Comparison of ENCODE assay signal across 8 cellular contexts in the genomic region with DNA sequence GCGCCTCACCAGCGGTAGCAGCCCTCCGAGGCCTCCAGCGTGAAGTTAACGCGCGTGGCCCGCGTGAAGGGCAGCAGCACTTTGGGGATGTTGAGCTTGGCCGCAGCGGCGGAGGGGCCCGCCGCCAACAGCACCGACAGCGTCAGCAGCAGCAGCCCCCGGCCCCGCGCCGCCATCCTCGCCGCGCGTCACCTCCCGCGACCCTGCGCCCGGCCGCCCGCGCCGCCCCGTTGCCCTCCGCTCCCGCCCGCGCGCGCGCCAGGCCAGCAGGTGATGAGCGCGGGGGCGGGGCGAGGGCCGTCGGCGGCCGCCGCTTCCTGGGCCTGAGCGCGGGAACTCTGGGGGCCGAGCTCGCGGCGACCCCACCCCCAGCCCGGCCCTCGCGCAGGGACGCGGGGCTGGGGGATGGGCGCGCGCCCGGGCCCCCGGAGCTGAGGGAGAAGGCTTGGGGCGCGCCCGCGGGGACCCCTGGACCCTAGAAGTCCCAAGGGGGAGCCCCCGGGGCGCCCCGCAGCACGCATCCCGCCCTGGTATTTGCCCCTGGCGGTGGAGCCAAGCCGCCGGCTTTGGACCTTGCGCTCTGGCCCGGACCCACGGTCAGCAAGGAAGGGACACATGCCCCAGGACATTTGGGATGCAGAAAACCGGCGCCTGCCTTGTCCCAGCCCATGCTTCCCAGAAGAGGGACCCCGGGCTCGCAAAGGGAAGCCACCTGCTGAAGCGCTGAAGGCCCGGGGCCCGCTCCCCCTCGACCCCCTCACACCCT. TPM values are rescaled to one million over a fixed set of nuclear protein-coding genes. Genes with fewer than 3 reads are reported as not detected.
A peak's percentile ranks its signal among the peaks of the same experiment; 100 is the strongest.
DNase-seq lines count a peak whose midpoint lies in the region; ATAC-seq, FAIRE-seq and TF ChIP-seq lines count a peak whose summit lies in the region.

A gene (minus strand): TSS at position 272 of the 766 bp plus-strand sequence. CDS start 96 bp downstream, at position 176.

- no peak for FAIRE-seq in pancreas (lab: Jason Lieb, UNC)

- H3K27ac ChIP-seq in foreskin keratinocyte: no peak within 1 kb of the TSS
- peak within 1 kb of the TSS; percentile 42 to 53 (median 47) for H3K27ac ChIP-seq in pancreas

- no peaks in the 10 kb centered on the region for H3K36me3 ChIP-seq in pancreas

- H3K4me3 ChIP-seq in pancreas: peak within 1 kb of the TSS; percentile 24 to 77 (median 62)

- ATAC-seq in HG02885 (IDR thresholded peaks at IDR 0.05; ENCODE audit: poor library complexity, unreplicated experiment) (peak; percentile 63), foreskin keratinocyte (peak; percentile 12), pancreas (peak; percentile 76 to 86 (median 80))

- DNase-seq in SIG-M5 treated with dmso at 0.1 percent for 504 hours (lab: John Stamatoyannopoulos, UW; ENCODE audit: unreplicated experiment) (peak; percentile 56), SIG-M5 (lab: John Stamatoyannopoulos, UW) (no peak), NCI-H2196 (lab: John Stamatoyannopoulos, UW; ENCODE audit: unreplicated experiment) (peak; percentile 62), foreskin keratinocyte (no peak), pancreas (peak; percentile 42 to 85 (median 60)), putamen (ENCODE audit: low spot score) (no peak)
- peak; percentile 38 to 62 (median 40) for DNase-seq in activated CD8-positive, alpha-beta memory T cell treated with anti-CD3 and anti-CD28 coated beads for 48 hours (ENCODE audit: low read depth in 2 of 3, low spot score in 2 of 3)

- TF ChIP-seq CTCF in foreskin keratinocyte (conservative IDR thresholded peaks at IDR 0.05) (no peak), pancreas (IDR thresholded peaks at IDR 0.05) (no peak)

- WGBS in pancreas, 2 donors: 3 to 5% methylated on average over 42 to 88 of the region's 88 CpGs

- intact Hi-C loops in pancreas (cut with DNase I): no loop called here

- H3K4me1 ChIP-seq in foreskin keratinocyte (no peaks in the 10 kb centered on the region), pancreas (peaks cover 0 to 4% (median 0%) of the 10 kb centered on the region in 3 donors)

- no peaks in the 10 kb centered on the region for H3K9me3 ChIP-seq in pancreas

- peaks cover 64% of the 10 kb centered on the region for H3K27me3 ChIP-seq in foreskin keratinocyte
- H3K27me3 ChIP-seq in pancreas: no peaks in the 10 kb centered on the region

RNA-seq across cellular contexts. Expression of the gene that starts here (rescaled TPM):
- total RNA-seq in foreskin keratinocyte (not detected in 2 replicates), pancreas (10 to 100 TPM in 2 of 6 donors, 1 to 10 TPM in 4; 7.6 to 12.5 (median 8.9) TPM)
- polyA plus RNA-seq in foreskin keratinocyte (not detected in 2 replicates), pancreas (10 to 100 TPM; 10.9 to 12.4 TPM)

Comparison
In these comparisons a context has a peak if more than half of its experiments do, and no peak if none do; other contexts are left out.
1. RNA of the gene that starts here (polyA plus RNA-seq): 10.9 to 12.4 TPM in pancreas; not detected in foreskin keratinocyte; every median in the first group is over 10 times any median in the second.
2. DNase-seq: peak in SIG-M5 treated with dmso at 0.1 percent for 504 hours (single experiment), NCI-H2196 (single experiment), activated CD8-positive, alpha-beta memory T cell treated with anti-CD3 and anti-CD28 coated beads for 48 hours (3 of 3) and pancreas (6 of 6); none in SIG-M5 (single experiment), foreskin keratinocyte (0 of 2) and putamen (single experiment).
3. Peak in ATAC-seq in foreskin keratinocyte; RNA of the gene not detected or under 1 TPM.
4. ATAC-seq: peak in every context shown above with its lines; median percentile 80 in pancreas; 63 in HG02885; 12 in foreskin keratinocyte.